ENCODE assay signal across 8 cellular contexts in genomic region chr1:94540440-94541174, GRCh38. TPM values are rescaled to one million over a fixed set of nuclear protein-coding genes. Genes with fewer than 3 reads are reported as not detected.
DNase-seq lines count a peak whose midpoint lies in the region; ATAC-seq and TF ChIP-seq lines count a peak whose summit lies in the region.

No MANE protein-coding gene starts in this region.

- H3K36me3 Mint-ChIP-seq in CD14-positive monocyte (peaks cover 17 to 21% of the 10 kb centered on the region in 2 donors), neural crest cell (ENCODE audit: low read depth) (peaks cover 4% of the 10 kb centered on the region)

- no peaks in the 10 kb centered on the region for H3K27me3 ChIP-seq in PC-9 (ENCODE audit: insufficient read depth, low read depth)

- peaks cover 26% of the 10 kb centered on the region for H4K20me1 ChIP-seq in PC-9 (ENCODE audit: insufficient read depth)

- H3K27ac ChIP-seq in PC-9: peak overlapping the region; percentile 87

- peak overlapping the region; percentile 94 for H3K4me2 ChIP-seq in PC-9

- intact Hi-C loops in CD14-positive monocyte (cut with micrococcal nuclease) (loop anchor here (5.0 to 10.0 kb wide), 3 partner anchors 54 to 252 kb away; no protein-coding TSS in a partner anchor), PC-9 (cut with micrococcal nuclease; ENCODE audit: unreplicated experiment) (loop anchor here (1.0 to 5.0 kb wide), 6 partner anchors 13 to 262 kb away; no protein-coding TSS in a partner anchor)

- H3K4me1 ChIP-seq in PC-9 (replicated peaks; ENCODE audit: insufficient read depth): peaks cover 72% of the 10 kb centered on the region

- H3K4me1 Mint-ChIP-seq in CD14-positive monocyte (peaks cover 41% of the 10 kb centered on the region), neural crest cell (peaks cover 40% of the 10 kb centered on the region)

- ATAC-seq in GM21825 (IDR thresholded peaks at IDR 0.05; ENCODE audit: unreplicated experiment): no peak

- H3K4me3 ChIP-seq in PC-9 (peak overlapping the region; percentile 80), epithelial cell of esophagus (ENCODE audit: low read length) (peak overlapping the region; percentile 77)

- no peak for TF ChIP-seq CTCF in CD14-positive monocyte (IDR thresholded peaks at IDR 0.05)
- no peak for TF ChIP-seq CTCF in PC-9 (conservative IDR thresholded peaks at IDR 0.05)
- no peak for TF ChIP-seq CTCF in epithelial cell of esophagus (IDR thresholded peaks at IDR 0.05; ENCODE audit: insufficient read depth, low read depth, low read length, missing control alignments)
- TF ChIP-seq CTCF in neural crest cell (conservative IDR thresholded peaks at IDR 0.05): no peak

- H3K9me2 ChIP-seq in PC-9 (ENCODE audit: insufficient read depth): no peaks in the 10 kb centered on the region

- H3K27me3 Mint-ChIP-seq in CD14-positive monocyte (ENCODE audit: low read depth in 3 of 3) (peaks cover 0 to 13% (median 5%) of the 10 kb centered on the region in 3 donors), neural crest cell (ENCODE audit: low read depth) (peaks cover 49% of the 10 kb centered on the region)

- peak overlapping the region in 4 of 7 donors; percentile 60 to 80 (median 65) for H3K27ac Mint-ChIP-seq in CD14-positive monocyte
- no peak overlapping the region for H3K27ac Mint-ChIP-seq in neural crest cell (ENCODE audit: unreplicated experiment)

- H3K9me3 Mint-ChIP-seq in CD14-positive monocyte (peaks cover 0 to 7% (median 0%) of the 10 kb centered on the region in 7 donors), neural crest cell (no peaks in the 10 kb centered on the region)

- no peaks in the 10 kb centered on the region for H3K9me3 ChIP-seq in PC-9 (ENCODE audit: insufficient read depth, low read depth)

- H3K79me2 ChIP-seq in PC-9 (ENCODE audit: low read depth): peaks cover 89% of the 10 kb centered on the region

- POLR2A ChIA-PET in PC-9 (lab: Charles Lee; ENCODE audit: unreplicated experiment): interaction anchor here (0.6 to 0.7 kb wide), 3 partner anchors 12 to 15 kb away, joined by 3 to 4 read pairs (median 4); no protein-coding TSS in a partner anchor

- TSS peak; percentile 36 for BruUV-seq in PC-9 (replicated peaks; lab: Mats Ljungman, UMichigan)

- CTCF ChIA-PET in PC-9 (lab: Charles Lee): no interaction called here

- DNase-seq in CD14-positive monocyte (ENCODE audit: low spot score) (no peak), PC-9 (no peak), epithelial cell of esophagus (ENCODE audit: low read depth) (no peak), neural crest cell (ENCODE audit: low read depth, low spot score) (no peak), NCI-H1417 (lab: John Stamatoyannopoulos, UW) (no peak)
- no peak for DNase-seq in activated effector memory CD4-positive, alpha-beta T cell treated with Interleukin-2 at 50 U/mL for 16 hours
- DNase-seq in effector CD4-positive, alpha-beta T cell: no peak

- peaks cover 86% of the 10 kb centered on the region for H3F3A ChIP-seq in PC-9 (ENCODE audit: insufficient read depth, low read depth)

- peaks cover 49% of the 10 kb centered on the region for H3K36me3 ChIP-seq in PC-9 (ENCODE audit: low read depth)

- H3K4me3 Mint-ChIP-seq in CD14-positive monocyte: peak overlapping the region; percentile 87 to 90
- H3K4me3 Mint-ChIP-seq in neural crest cell: peak overlapping the region; percentile 93

- H2AFZ ChIP-seq in PC-9: 0 out of 2 replicates have a peak overlapping the region, but pooled peaks have one; percentile 2

RNA-seq across cellular contexts. Expression of gene F3, which starts 1.0 kb away (rescaled TPM):
- under 1 TPM; 0.29 to 0.77 TPM for polyA plus RNA-seq in CD14-positive monocyte
- total RNA-seq in PC-9 (2021): 335 and 434 TPM in 2 replicates
- 4.4 and 4.6 TPM in 2 replicates for total RNA-seq in neural crest cell

Comparison
In these comparisons a context has a peak if more than half of its experiments do, and no peak if none do; other contexts are left out.
1. RNA of gene F3, which starts 1.0 kb away (total RNA-seq): 335 to 434 TPM in PC-9; 4.4 to 4.6 TPM in neural crest cell; every median in the first group is over 10 times any median in the second.